Comparison of ENCODE assay signal across 8 cellular contexts in genomic region chr16:2033057-2033911, GRCh38. TPM values are rescaled to one million over a fixed set of nuclear protein-coding genes. Genes with fewer than 3 reads are reported as not detected.
DNase-seq lines count a peak whose midpoint lies in the region; ATAC-seq and TF ChIP-seq lines count a peak whose summit lies in the region.

No MANE protein-coding gene starts in this region.

- no peaks in the 10 kb centered on the region for H3K9me3 Mint-ChIP-seq in CD8-positive, alpha-beta memory T cell
- no peaks in the 10 kb centered on the region for H3K9me3 Mint-ChIP-seq in WTC11

- CTCF ChIA-PET in CD8-positive, alpha-beta memory T cell (lab: Charles Lee) = interaction anchor here (1.3 kb wide), 1 partner anchor 11 kb away, joined by 4 read pairs; no protein-coding TSS in a partner anchor
- CTCF ChIA-PET in WTC11 (lab: Charles Lee) = interaction anchor here (0.7 to 2.4 kb wide), 7 partner anchors 10 to 118 kb away, joined by 3 to 13 read pairs (median 6); partner anchors contain the start of genes NPW, NTHL1 and TSC2

- ATAC-seq in WTC11 (peak; percentile 18; the same call in 1 of the 2 replicates), HG03457 (IDR thresholded peaks at IDR 0.05; ENCODE audit: unreplicated experiment) (no peak)

- no peaks in the 10 kb centered on the region for H3K27me3 ChIP-seq in CD8-positive, alpha-beta memory T cell (ENCODE audit: insufficient read depth, low read length, poor library complexity, severe bottlenecking)
- no peaks in the 10 kb centered on the region for H3K27me3 ChIP-seq in cardiac muscle cell

- intact Hi-C loops in posterior vena cava (cut with DNase I) = loop anchor here in 1 of 2 donors (10.0 kb wide), 1 partner anchor 62 kb away; no protein-coding TSS in a partner anchor

- no peaks in the 10 kb centered on the region for H3K27me3 Mint-ChIP-seq in CD8-positive, alpha-beta memory T cell
- peaks cover under 1% of the 10 kb centered on the region; the same call in 1 of the 2 replicates for H3K27me3 Mint-ChIP-seq in WTC11 (ENCODE audit: low read depth)

- H3K27ac ChIP-seq in CD8-positive, alpha-beta memory T cell (ENCODE audit: low read depth, low read length) = peak overlapping the region; percentile 51
- H3K27ac ChIP-seq in cardiac muscle cell = no peak overlapping the region

- peak in 1 of 5 donors; percentile 26 for DNase-seq in CD8-positive, alpha-beta memory T cell
- DNase-seq in WTC11 (ENCODE audit: low spot score) (no peak), cardiac muscle cell (ENCODE audit: low read depth in 1 of 2, low spot score in 1 of 2) (peak; percentile 67 to 73), posterior vena cava (ENCODE audit: low spot score) (peak; percentile 90), ureter (ENCODE audit: low spot score) (no peak), NCI-H774 (lab: John Stamatoyannopoulos, UW) (no peak)
- no peak for DNase-seq in effector CD4-positive, alpha-beta T cell

- H3K4me1 Mint-ChIP-seq in CD8-positive, alpha-beta memory T cell = no peaks in the 10 kb centered on the region
- H3K4me1 Mint-ChIP-seq in WTC11 = no peaks in the 10 kb centered on the region

- no peak for TF ChIP-seq CTCF in WTC11 (IDR thresholded peaks at IDR 0.05)
- TF ChIP-seq CTCF in cardiac muscle cell (IDR thresholded peaks at IDR 0.05; ENCODE audit: low read depth, low read length) = no peak

- peak overlapping the region in 1 of 8 donors; percentile 56 for H3K27ac Mint-ChIP-seq in CD8-positive, alpha-beta memory T cell
- no peak overlapping the region for H3K27ac Mint-ChIP-seq in WTC11

- H3K9me3 ChIP-seq in CD8-positive, alpha-beta memory T cell (ENCODE audit: low read length) = no peaks in the 10 kb centered on the region
- no peaks in the 10 kb centered on the region for H3K9me3 ChIP-seq in cardiac muscle cell (ENCODE audit: low read depth)

- POLR2A ChIA-PET in CD8-positive, alpha-beta memory T cell (lab: Charles Lee) = interaction anchor here (0.6 to 1.0 kb wide), 2 partner anchors 122 to 384 kb away, joined by 5 read pairs; partner anchors contain the start of gene TRAF7
- POLR2A ChIA-PET in WTC11 (lab: Charles Lee) = no interaction called here

- no peaks in the 10 kb centered on the region for H3K36me3 Mint-ChIP-seq in CD8-positive, alpha-beta memory T cell
- no peaks in the 10 kb centered on the region for H3K36me3 Mint-ChIP-seq in WTC11

- H3K36me3 ChIP-seq in CD8-positive, alpha-beta memory T cell (ENCODE audit: insufficient read depth, low read length) = no peaks in the 10 kb centered on the region
- no peaks in the 10 kb centered on the region for H3K36me3 ChIP-seq in cardiac muscle cell

- no peaks in the 10 kb centered on the region for H3K4me1 ChIP-seq in CD8-positive, alpha-beta memory T cell (ENCODE audit: insufficient read depth, low read length)
- peaks cover 7% of the 10 kb centered on the region for H3K4me1 ChIP-seq in cardiac muscle cell (ENCODE audit: low read depth)

- H3K4me3 ChIP-seq in CD8-positive, alpha-beta memory T cell (ENCODE audit: low read length) = no peak overlapping the region
- H3K4me3 ChIP-seq in cardiac muscle cell = no peak overlapping the region

- no peak overlapping the region for H3K4me3 Mint-ChIP-seq in CD8-positive, alpha-beta memory T cell
- no peak overlapping the region for H3K4me3 Mint-ChIP-seq in WTC11

TF ChIP-seq in WTC11, 78 proteins besides CTCF, POLR2A, EP300 and RAD21:
- TF ChIP-seq AFF4 (CRISPR knock-in tag; IDR thresholded peaks at IDR 0.05; ENCODE audit: borderline replicate concordance) (no peak), CBFB (CRISPR knock-in tag; IDR thresholded peaks at IDR 0.05; ENCODE audit: low read depth) (no peak), KAT7 (CRISPR knock-in tag; IDR thresholded peaks at IDR 0.05; ENCODE audit: borderline replicate concordance) (no peak), CDX4 (CRISPR knock-in tag; IDR thresholded peaks at IDR 0.05; ENCODE audit: borderline replicate concordance) (no peak), GABPB1 (CRISPR knock-in tag; IDR thresholded peaks at IDR 0.05) (0 out of 2 replicates have a peak, but pooled peaks have one; percentile 10)
TF ChIP-seq in WTC11: peak in this region for 1.

RNA-seq across cellular contexts. Expression of gene NHERF2, which starts 6.6 kb away (rescaled TPM):
- total RNA-seq in CD8-positive, alpha-beta memory T cell = 1 to 10 TPM; 3.0 to 4.1 TPM
- polyA plus RNA-seq in CD8-positive, alpha-beta memory T cell = 0.51 TPM
- 23.3 to 31.1 TPM (median 28.0 TPM) in 3 replicates for total RNA-seq in WTC11 (2021)
- 33.0 and 34.7 TPM in 2 replicates for total RNA-seq in cardiac muscle cell
- polyA plus RNA-seq in cardiac muscle cell = 37.4 and 50.7 TPM in 2 replicates
- total RNA-seq in posterior vena cava = 100 to 1,000 TPM; 115 to 143 TPM
- 106 TPM for total RNA-seq in ureter

RNA-seq across cellular contexts. Expression of gene NPW, which starts 13.7 kb away (rescaled TPM):
- 10 to 100 TPM in 1 of 2 experiments, 1 to 10 TPM in 1; 9.4 to 12.5 TPM for total RNA-seq in CD8-positive, alpha-beta memory T cell
- not detected for polyA plus RNA-seq in CD8-positive, alpha-beta memory T cell
- 15.2 to 28.6 TPM (median 22.0 TPM) in 3 replicates for total RNA-seq in WTC11 (2021)
- total RNA-seq in cardiac muscle cell = 3.3 and 16.2 TPM in 2 replicates
- polyA plus RNA-seq in cardiac muscle cell = 13.4 and 38.6 TPM in 2 replicates
- not detected for total RNA-seq in posterior vena cava
- total RNA-seq in ureter = not detected

RNA-seq across cellular contexts. Expression of gene NTHL1, which starts 14.3 kb away (rescaled TPM):
- 10 to 100 TPM; 28.7 to 29.5 TPM for total RNA-seq in CD8-positive, alpha-beta memory T cell
- 16.3 TPM for polyA plus RNA-seq in CD8-positive, alpha-beta memory T cell
- total RNA-seq in WTC11 (2021) (90.5 to 93.4 TPM (median 93.3 TPM) in 3 replicates), cardiac muscle cell (61.1 and 61.3 TPM in 2 replicates), posterior vena cava (10 to 100 TPM in 1 of 2 donors, 1 to 10 TPM in 1; 8.1 to 15.2 TPM), ureter (11.8 TPM)
- polyA plus RNA-seq in cardiac muscle cell = 51.3 and 62.7 TPM in 2 replicates

RNA-seq across cellular contexts. Expression of gene TSC2, which starts 14.5 kb away (rescaled TPM):
- total RNA-seq in CD8-positive, alpha-beta memory T cell = 10 to 100 TPM; 79.3 to 86.3 TPM
- 46.4 TPM for polyA plus RNA-seq in CD8-positive, alpha-beta memory T cell
- total RNA-seq in WTC11 (2021) (103 to 134 TPM (median 117 TPM) in 3 replicates), cardiac muscle cell (103 and 152 TPM in 2 replicates), posterior vena cava (10 to 100 TPM; 77.8 to 86.9 TPM), ureter (178 TPM)
- polyA plus RNA-seq in cardiac muscle cell = 123 and 142 TPM in 2 replicates

RNA-seq across cellular contexts. Expression of gene ZNF598, which starts 23.7 kb away (rescaled TPM):
- 10 to 100 TPM; 91.8 to 96.6 TPM for total RNA-seq in CD8-positive, alpha-beta memory T cell
- 11.3 TPM for polyA plus RNA-seq in CD8-positive, alpha-beta memory T cell
- total RNA-seq in WTC11 (2021) (53.9 to 66.4 TPM (median 55.5 TPM) in 3 replicates), cardiac muscle cell (35.6 and 50.4 TPM in 2 replicates), posterior vena cava (10 to 100 TPM; 29.4 to 38.7 TPM), ureter (46.4 TPM)
- polyA plus RNA-seq in cardiac muscle cell = 28.8 and 34.5 TPM in 2 replicates

Comparison
In these comparisons a context has a peak if more than half of its experiments do, and no peak if none do; other contexts are left out.
1. DNase-seq: peak in cardiac muscle cell (2 of 2) and posterior vena cava (single experiment); none in WTC11 (single experiment), effector CD4-positive, alpha-beta T cell (single experiment), ureter (single experiment) and NCI-H774 (single experiment).